In the genomic region with DNA sequence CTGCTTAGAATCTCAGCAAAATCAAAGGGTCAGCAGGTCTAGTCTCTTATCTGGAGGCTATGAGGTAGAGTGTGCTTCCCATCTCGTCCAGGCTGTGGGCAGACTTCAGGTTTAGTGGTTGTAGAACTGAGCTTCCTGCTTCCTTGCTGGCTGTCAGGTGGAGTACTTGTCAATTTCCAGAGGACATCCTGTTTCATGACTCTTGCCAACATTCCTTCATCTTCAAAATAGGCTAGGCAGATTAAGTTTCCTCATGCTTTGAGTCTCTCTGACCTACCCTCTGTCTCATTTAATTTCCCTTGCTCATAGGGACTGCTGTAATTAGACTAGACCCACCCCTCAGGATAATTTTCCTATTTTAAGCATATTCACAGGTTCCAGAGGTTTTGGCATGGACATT, we compare ENCODE assay signal across 26 cellular contexts.
DNase-seq lines count a peak whose midpoint lies in the region; ATAC-seq and TF ChIP-seq lines count a peak whose summit lies in the region.
"Had no signal": no experiment of that assay in that cellular context is flagged by ENCODE, and none has a peak within 500 bp of the region (broad histone marks: within the 10 kb centered on the region; RNA-seq: fewer than 3 reads in every experiment).

No MANE protein-coding gene starts in this region.

- BruUV-seq in OCI-LY7 (replicated peaks; lab: Mats Ljungman, UMichigan): no TSS peak

- no peaks in the 10 kb centered on the region for H3K9me3 ChIP-seq in psoas muscle
- no peaks in the 10 kb centered on the region for H3K9me3 ChIP-seq in OCI-LY7 (ENCODE audit: low read length)
- H3K9me3 ChIP-seq: adrenal gland, esophagus squamous epithelium had no signal

- H3K27me3 ChIP-seq in psoas muscle (ENCODE audit: insufficient read depth in 3 of 3, low read length in 2 of 3): no peaks in the 10 kb centered on the region
- H3K27me3 ChIP-seq: adrenal gland, esophagus squamous epithelium had no signal

- H3K4me1 ChIP-seq in psoas muscle (peaks cover 6% of the 10 kb centered on the region), OCI-LY7 (ENCODE audit: insufficient read depth, low read length, poor library complexity, severe bottlenecking) (no peaks in the 10 kb centered on the region)
- H3K4me1 ChIP-seq: adrenal gland, esophagus squamous epithelium had no signal

- 0 to 15% (median 9%) methylated on average over 1 of the region's 1 CpG for WGBS in psoas muscle, 3 donors

- no peak for TF ChIP-seq CTCF in psoas muscle (IDR thresholded peaks at IDR 0.05)
- TF ChIP-seq CTCF in OCI-LY7 (conservative IDR thresholded peaks at IDR 0.05; ENCODE audit: low read length): no peak

- POLR2A ChIA-PET in OCI-LY7 (lab: Charles Lee): interaction anchor here (0.6 kb wide), 2 partner anchors 29 to 279 kb away, joined by 3 read pairs; no protein-coding TSS in a partner anchor

- no peak overlapping the region for H2AFZ ChIP-seq in OCI-LY7 (ENCODE audit: low read length)
- H2AFZ ChIP-seq: GM23248, PC-9 had no signal

- intact Hi-C loops in psoas muscle (cut with DNase I) (no loop called here), OCI-LY7 (cut with micrococcal nuclease; ENCODE audit: unreplicated experiment) (no loop called here)

- DNase-seq in EL: peak; percentile 2
- peak; percentile 54 for DNase-seq in NCI-H2029 treated with DMSO at 0.1 percent for 48 hours (lab: John Stamatoyannopoulos, UW)
- peak; percentile 24 for DNase-seq in epithelial cell of prostate (ENCODE audit: low read depth, low spot score)
- DNase-seq in psoas muscle: no peak
- no peak for DNase-seq in GDM1 (lab: John Stamatoyannopoulos, UW)
- DNase-seq in stimulated activated CD4-positive, alpha-beta T cell treated with anti-CD3 and anti-CD28 coated beads, Interleukin-2, amount 100 ng/mL, for 24 hours: no peak
- no peak for DNase-seq in OCI-LY7 (ENCODE audit: low spot score)
- no peak for DNase-seq in GOT3 (lab: John Stamatoyannopoulos, UW)
- DNase-seq: activated CD4-positive, alpha-beta memory T cell treated with anti-CD3 and anti-CD28 coated beads for 36 hours; activated CD4-positive, CD25-positive, alpha-beta regulatory T cell treated with anti-CD3 and anti-CD28 coated beads, Interleukin-2, amount 50 U/mL, for 72 hours; activated naive CD4-positive, alpha-beta T cell treated with Interleukin-2 at 50 U/mL for 16 hours; adrenal gland; esophagus squamous epithelium; GM23248; immature natural killer cell; KG1; NCI-H1417 treated with DMSO at 0.1 percent for 48 hours; NCI-H524; nephron progenitor cell; NK-92 treated with Interleukin-12 subunit alpha and Interleukin-12 subunit beta, amount 100 ng/mL, for 24 hours; Right ventricle myocardium superior; stimulated activated naive B cell treated with anti-CD40 and anti-IgM and Interleukin-4, amounts not matched to agents 10 μg/mL and 1 μg/mL and 100 μg/mL, for 72 hours; substantia nigra; trophoblast cell had no signal

- no peak overlapping the region for H3K4me2 ChIP-seq in OCI-LY7 (ENCODE audit: low read length)
- H3K4me2 ChIP-seq: PC-9 had no signal

- H3K36me3 ChIP-seq in psoas muscle (ENCODE audit: insufficient read depth in 1 of 2, low read depth in 1 of 2) (no peaks in the 10 kb centered on the region), OCI-LY7 (ENCODE audit: insufficient read depth, low read length) (no peaks in the 10 kb centered on the region)
- H3K36me3 ChIP-seq: adrenal gland, esophagus squamous epithelium had no signal

- H3K9me2 ChIP-seq in OCI-LY7 (ENCODE audit: insufficient read depth, low read length): no peaks in the 10 kb centered on the region

- ATAC-seq in psoas muscle: peak; percentile 79 to 95 (median 86)
- ATAC-seq: stimulated activated naive B cell treated with anti-CD40 and anti-IgM and Interleukin-4, amounts not matched to agents 10 μg/mL and 1 μg/mL and 100 μg/mL, for 72 hours had no signal

- no peaks in the 10 kb centered on the region for H4K20me1 ChIP-seq in OCI-LY7 (ENCODE audit: insufficient read depth, low read length)

- H3K27ac ChIP-seq in epithelial cell of prostate (peak overlapping the region; percentile 2), psoas muscle (peak overlapping the region; percentile 46), OCI-LY7 (ENCODE audit: low read depth, low read length, poor library complexity, severe bottlenecking) (no peak overlapping the region)
- H3K27ac ChIP-seq: adrenal gland, C4-2B, esophagus squamous epithelium, GM23248, PC-9 had no signal

- H3K4me3 ChIP-seq in psoas muscle (no peak overlapping the region), OCI-LY7 (ENCODE audit: low read depth, low read length, poor library complexity, severe bottlenecking) (no peak overlapping the region)
- H3K4me3 ChIP-seq: adrenal gland, esophagus squamous epithelium, GM23248, PC-9 had no signal

- H3K79me2 ChIP-seq in OCI-LY7 (ENCODE audit: insufficient read depth, low read depth, low read length): no peaks in the 10 kb centered on the region

- CTCF ChIA-PET in OCI-LY7 (lab: Charles Lee; ENCODE audit: unreplicated experiment): no interaction called here

Comparison
In these comparisons a context has a peak if more than half of its experiments do, and no peak if none do; other contexts are left out.
1. DNase-seq: peak in EL (single experiment), NCI-H2029 treated with DMSO at 0.1 percent for 48 hours (single experiment) and epithelial cell of prostate (single experiment); none in psoas muscle (0 of 2), GDM1 (single experiment), stimulated activated CD4-positive, alpha-beta T cell treated with anti-CD3 and anti-CD28 coated beads, Interleukin-2, amount 100 ng/mL, for 24 hours (0 of 2), OCI-LY7 (single experiment) and GOT3 (single experiment).